In genomic region chrX:9644335-9644734, GRCh38 we compare ENCODE assay signal across 9 cellular contexts.
DNase-seq lines count a peak whose midpoint lies in the region; ATAC-seq and TF ChIP-seq lines count a peak whose summit lies in the region.
"Had no signal": no experiment of that assay in that cellular context is flagged by ENCODE, and none has a peak within 500 bp of the region (broad histone marks: within the 10 kb centered on the region; RNA-seq: fewer than 3 reads in every experiment).

No MANE protein-coding gene starts in this region.

- peak; percentile 80 for DNase-seq in activated CD4-positive, alpha-beta T cell treated with anti-CD3 and anti-CD28 coated beads, Interleukin-2, amount 10 ng/mL, durations not matched to agents 24 days and 14 days
- peak; percentile 38 for DNase-seq in stimulated activated CD4-positive, alpha-beta T cell treated with anti-CD3 and anti-CD28 coated beads, Interleukin-1b, Interleukin-23, amount 100 ng/mL, for 48 hours
- DNase-seq in WERI-Rb-1 (no peak), NCI-H2107 (lab: John Stamatoyannopoulos, UW) (no peak), NCI-H1930 (lab: John Stamatoyannopoulos, UW) (no peak)

- H3K27ac Mint-ChIP-seq in activated CD4-positive, alpha-beta T cell treated with anti-CD3 and anti-CD28 coated beads, Interleukin-2, amount 10 ng/mL, durations not matched to agents 24 days and 14 days, result no peak overlapping the region

- TF ChIP-seq CTCF in WERI-Rb-1 (IDR thresholded peaks at IDR 0.05; ENCODE audit: low read depth, low read length), result no peak

- no peaks in the 10 kb centered on the region for H3K36me3 Mint-ChIP-seq in activated CD4-positive, alpha-beta T cell treated with anti-CD3 and anti-CD28 coated beads, Interleukin-2, amount 10 ng/mL, durations not matched to agents 24 days and 14 days (ENCODE audit: low read depth)

- H3K27me3 Mint-ChIP-seq in activated CD4-positive, alpha-beta T cell treated with anti-CD3 and anti-CD28 coated beads, Interleukin-2, amount 10 ng/mL, durations not matched to agents 24 days and 14 days, result no peaks in the 10 kb centered on the region

- H3K9me3 Mint-ChIP-seq in activated CD4-positive, alpha-beta T cell treated with anti-CD3 and anti-CD28 coated beads, Interleukin-2, amount 10 ng/mL, durations not matched to agents 24 days and 14 days, result no peaks in the 10 kb centered on the region

- peak; percentile 88 for ATAC-seq in GM19023 (IDR thresholded peaks at IDR 0.05; ENCODE audit: unreplicated experiment)
- peak; percentile 89 for ATAC-seq in HG03064 (IDR thresholded peaks at IDR 0.05; ENCODE audit: low read depth, unreplicated experiment)
- ATAC-seq in SK-N-SH treated with all-trans-retinoic acid at 6 μM for 48 hours, result no peak

- peaks cover 2% of the 10 kb centered on the region for H3K27me3 ChIP-seq in WERI-Rb-1 (ENCODE audit: insufficient read depth, low read depth, severe bottlenecking)

- peaks cover 19% of the 10 kb centered on the region for H3K4me1 Mint-ChIP-seq in activated CD4-positive, alpha-beta T cell treated with anti-CD3 and anti-CD28 coated beads, Interleukin-2, amount 10 ng/mL, durations not matched to agents 24 days and 14 days

- H3K4me3 ChIP-seq in WERI-Rb-1 (ENCODE audit: low read depth, low read length), result no peak overlapping the region

- peak overlapping the region; percentile 30 for H3K4me3 Mint-ChIP-seq in activated CD4-positive, alpha-beta T cell treated with anti-CD3 and anti-CD28 coated beads, Interleukin-2, amount 10 ng/mL, durations not matched to agents 24 days and 14 days

- no peak overlapping the region for H3K27ac ChIP-seq in WERI-Rb-1
- H3K27ac ChIP-seq: KMS-11 had no signal

- H3K9me3 ChIP-seq in WERI-Rb-1 (ENCODE audit: severe bottlenecking), result no peaks in the 10 kb centered on the region

- no peaks in the 10 kb centered on the region for H3K36me3 ChIP-seq in WERI-Rb-1

- intact Hi-C loops in activated CD4-positive, alpha-beta T cell treated with anti-CD3 and anti-CD28 coated beads, Interleukin-2, amount 10 ng/mL, durations not matched to agents 24 days and 14 days (cut with micrococcal nuclease), result loop anchor here (5.0 kb wide), 1 partner anchor 33 kb away; no protein-coding TSS in a partner anchor

TF ChIP-seq in SK-N-SH treated with all-trans-retinoic acid at 6 μM for 48 hours, 23 proteins besides CTCF, POLR2A, EP300 and RAD21:
- no peak for TF ChIP-seq ISL1 (CRISPR knock-in tag; IDR thresholded peaks at IDR 0.05)
- TF ChIP-seq ZNF565 (CRISPR knock-in tag; conservative IDR thresholded peaks at IDR 0.05; ENCODE audit: low read depth), result no peak
- no peak for TF ChIP-seq RARB (CRISPR knock-in tag; IDR thresholded peaks at IDR 0.05)
- no peak for TF ChIP-seq ZC3H10 (CRISPR knock-in tag; IDR thresholded peaks at IDR 0.05)
- TF ChIP-seq CREB5 (CRISPR knock-in tag; IDR thresholded peaks at IDR 0.05; ENCODE audit: low read depth), result no peak
- no peak for TF ChIP-seq PPARA (CRISPR knock-in tag; IDR thresholded peaks at IDR 0.05; ENCODE audit: borderline replicate concordance)
- no peak for TF ChIP-seq CSRNP3 (CRISPR knock-in tag; IDR thresholded peaks at IDR 0.05)
- no peak for TF ChIP-seq GLIS3 (CRISPR knock-in tag; IDR thresholded peaks at IDR 0.05)
- TF ChIP-seq BACH2 (CRISPR knock-in tag; IDR thresholded peaks at IDR 0.05; ENCODE audit: borderline replicate concordance), result no peak
- no peak for TF ChIP-seq ZNF8 (CRISPR knock-in tag; IDR thresholded peaks at IDR 0.05)
- no peak for TF ChIP-seq PATZ1 (CRISPR knock-in tag; IDR thresholded peaks at IDR 0.05; ENCODE audit: borderline replicate concordance)

Comparison
In these comparisons a context has a peak if more than half of its experiments do, and no peak if none do; other contexts are left out.
1. DNase-seq: peak in activated CD4-positive, alpha-beta T cell treated with anti-CD3 and anti-CD28 coated beads, Interleukin-2, amount 10 ng/mL, durations not matched to agents 24 days and 14 days (single experiment) and stimulated activated CD4-positive, alpha-beta T cell treated with anti-CD3 and anti-CD28 coated beads, Interleukin-1b, Interleukin-23, amount 100 ng/mL, for 48 hours (single experiment); none in WERI-Rb-1 (single experiment), NCI-H2107 (single experiment) and NCI-H1930 (0 of 2).